Comparison of ENCODE assay signal across 17 cellular contexts in genomic region chr3:41853495-41853894, GRCh38.
"Had no signal": no experiment of that assay in that cellular context is flagged by ENCODE, and none has a peak within 500 bp of the region (broad histone marks: within the 10 kb centered on the region; RNA-seq: fewer than 3 reads in every experiment).

No MANE protein-coding gene starts in this region.

- ATAC-seq: heart left ventricle; mucosa of descending colon; naive thymus-derived CD8-positive, alpha-beta T cell; stimulated activated effector memory CD8-positive, alpha-beta T cell treated with anti-CD3 and anti-CD28 coated beads, Interleukin-12 subunit alpha, Interleukin-12 subunit beta, amount 100 ng/mL, for 72 hours; stimulated activated naive CD8-positive, alpha-beta T cell treated with anti-CD3 and anti-CD28 coated beads, Interleukin-15, Interleukin-2, amounts not matched to agents 100 U/mL and 50 U/mL, for 24 hours had no signal

- H3K9me3 ChIP-seq: esophagus muscularis mucosa, heart left ventricle, mucosa of descending colon, ovary, tibial artery, upper lobe of left lung, uterus had no signal

- H3K4me3 ChIP-seq: esophagus muscularis mucosa, heart left ventricle, mucosa of descending colon, ovary, smooth muscle cell, tibial artery, upper lobe of left lung, uterus had no signal

- DNase-seq: effector memory CD4-positive, alpha-beta T cell; heart left ventricle; hypothalamus; kidney glomerular epithelial cell; mucosa of descending colon; naive thymus-derived CD8-positive, alpha-beta T cell; ovary; stimulated activated CD4-positive, alpha-beta T cell treated with anti-CD3 and anti-CD28 coated beads, Interleukin-4, amount 100 ng/mL, for 1 hour; stimulated activated CD8-positive, alpha-beta memory T cell treated with anti-CD3 and anti-CD28 coated beads, Interleukin-4, amount 100 ng/mL, for 48 hours; stimulated activated naive CD8-positive, alpha-beta T cell treated with anti-CD3 and anti-CD28 coated beads, Interleukin-15, Interleukin-2, amounts not matched to agents 100 U/mL and 50 U/mL, for 24 hours; tibial artery; upper lobe of left lung had no signal

- H3K36me3 ChIP-seq: esophagus muscularis mucosa, heart left ventricle, ovary, tibial artery, upper lobe of left lung, uterus had no signal

- H3K27me3 ChIP-seq: esophagus muscularis mucosa, heart left ventricle, ovary, tibial artery, upper lobe of left lung, uterus had no signal

- H3K4me2 ChIP-seq: smooth muscle cell had no signal

- H3K27ac ChIP-seq: epithelial cell of prostate, esophagus muscularis mucosa, heart left ventricle, ovary, tibial artery, upper lobe of left lung had no signal

- H3K4me1 ChIP-seq: heart left ventricle, upper lobe of left lung, uterus had no signal
